ENCODE assay signal across 1 cellular context in the genomic region with DNA sequence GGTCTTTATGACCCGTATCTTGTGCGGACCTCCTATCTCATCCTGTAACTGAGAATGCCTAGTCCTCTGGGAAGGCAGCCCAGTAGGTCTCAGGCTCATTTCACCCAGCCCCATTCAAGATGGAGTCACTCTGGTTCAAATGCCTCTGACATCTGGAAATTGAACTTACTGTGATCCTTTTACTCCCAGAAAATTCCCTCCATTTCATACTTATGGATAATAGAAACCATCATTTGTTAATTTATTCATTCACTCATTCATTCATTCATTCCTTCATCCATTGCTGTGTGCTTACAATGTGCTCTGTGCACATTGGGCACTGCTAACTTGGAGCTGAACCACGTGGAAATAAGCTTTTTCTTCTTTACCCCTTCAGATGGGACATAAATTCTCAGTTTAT.
TF ChIP-seq lines count a peak whose summit lies in the region.

No MANE protein-coding gene starts in this region.

TF ChIP-seq in K562, 482 proteins besides CTCF, POLR2A, EP300 and RAD21 (continued from another document and continues in another):
- TF ChIP-seq, protein P1, sequence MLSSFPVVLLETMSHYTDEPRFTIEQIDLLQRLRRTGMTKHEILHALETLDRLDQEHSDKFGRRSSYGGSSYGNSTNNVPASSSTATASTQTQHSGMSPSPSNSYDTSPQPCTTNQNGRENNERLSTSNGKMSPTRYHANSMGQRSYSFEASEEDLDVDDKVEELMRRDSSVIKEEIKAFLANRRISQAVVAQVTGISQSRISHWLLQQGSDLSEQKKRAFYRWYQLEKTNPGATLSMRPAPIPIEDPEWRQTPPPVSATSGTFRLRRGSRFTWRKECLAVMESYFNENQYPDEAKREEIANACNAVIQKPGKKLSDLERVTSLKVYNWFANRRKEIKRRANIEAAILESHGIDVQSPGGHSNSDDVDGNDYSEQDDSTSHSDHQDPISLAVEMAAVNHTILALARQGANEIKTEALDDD (IDR thresholded peaks at IDR 0.05): no peak
- TF ChIP-seq E2F3 (CRISPR knock-in tag; IDR thresholded peaks at IDR 0.05): peak; percentile 93
- no peak for TF ChIP-seq TAF1 (IDR thresholded peaks at IDR 0.05; ENCODE audit: control insufficient read depth, extremely low read depth, insufficient read depth, low read length, severe bottlenecking)
- 0 out of 2 replicates have a peak, but pooled peaks have one; percentile 20 for TF ChIP-seq ZNF212 (CRISPR knock-in tag; IDR thresholded peaks at IDR 0.05)
- TF ChIP-seq ZNF668 (CRISPR knock-in tag; IDR thresholded peaks at IDR 0.05): peak; percentile 96
- no peak for TF ChIP-seq CHD4 (IDR thresholded peaks at IDR 0.05; ENCODE audit: insufficient read depth, insufficient replicate concordance, low read depth, low read length, poor library complexity, severe bottlenecking)
- no peak for TF ChIP-seq MCM7 (IDR thresholded peaks at IDR 0.05)
- TF ChIP-seq KDM1A (IDR thresholded peaks at IDR 0.05): no peak
- TF ChIP-seq ZNF24 (IDR thresholded peaks at IDR 0.05): peak; percentile 84
- TF ChIP-seq SP1 (CRISPR knock-in tag; IDR thresholded peaks at IDR 0.05): 0 out of 2 replicates have a peak, but pooled peaks have one; percentile 39
- TF ChIP-seq, protein P2, sequence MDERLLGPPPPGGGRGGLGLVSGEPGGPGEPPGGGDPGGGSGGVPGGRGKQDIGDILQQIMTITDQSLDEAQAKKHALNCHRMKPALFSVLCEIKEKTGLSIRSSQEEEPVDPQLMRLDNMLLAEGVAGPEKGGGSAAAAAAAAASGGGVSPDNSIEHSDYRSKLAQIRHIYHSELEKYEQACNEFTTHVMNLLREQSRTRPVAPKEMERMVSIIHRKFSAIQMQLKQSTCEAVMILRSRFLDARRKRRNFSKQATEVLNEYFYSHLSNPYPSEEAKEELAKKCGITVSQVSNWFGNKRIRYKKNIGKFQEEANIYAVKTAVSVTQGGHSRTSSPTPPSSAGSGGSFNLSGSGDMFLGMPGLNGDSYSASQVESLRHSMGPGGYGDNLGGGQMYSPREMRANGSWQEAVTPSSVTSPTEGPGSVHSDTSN (CRISPR knock-in tag; IDR thresholded peaks at IDR 0.05; ENCODE audit: low read depth): no peak
- TF ChIP-seq, protein P2 (tag; conservative IDR thresholded peaks at IDR 0.05; ENCODE audit: low read depth): peak; percentile 81
- no peak for TF ChIP-seq ARID2 (IDR thresholded peaks at IDR 0.05)
- peak; percentile 96 for TF ChIP-seq ZNF311 (CRISPR knock-in tag; IDR thresholded peaks at IDR 0.05)
- TF ChIP-seq KLF16 (IDR thresholded peaks at IDR 0.05): no peak
- TF ChIP-seq MAFG (tag; conservative IDR thresholded peaks at IDR 0.05): peak; percentile 71
- TF ChIP-seq, protein P3, sequence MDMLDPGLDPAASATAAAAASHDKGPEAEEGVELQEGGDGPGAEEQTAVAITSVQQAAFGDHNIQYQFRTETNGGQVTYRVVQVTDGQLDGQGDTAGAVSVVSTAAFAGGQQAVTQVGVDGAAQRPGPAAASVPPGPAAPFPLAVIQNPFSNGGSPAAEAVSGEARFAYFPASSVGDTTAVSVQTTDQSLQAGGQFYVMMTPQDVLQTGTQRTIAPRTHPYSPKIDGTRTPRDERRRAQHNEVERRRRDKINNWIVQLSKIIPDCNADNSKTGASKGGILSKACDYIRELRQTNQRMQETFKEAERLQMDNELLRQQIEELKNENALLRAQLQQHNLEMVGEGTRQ (CRISPR knock-in tag; IDR thresholded peaks at IDR 0.05): no peak
- TF ChIP-seq, protein P4, sequence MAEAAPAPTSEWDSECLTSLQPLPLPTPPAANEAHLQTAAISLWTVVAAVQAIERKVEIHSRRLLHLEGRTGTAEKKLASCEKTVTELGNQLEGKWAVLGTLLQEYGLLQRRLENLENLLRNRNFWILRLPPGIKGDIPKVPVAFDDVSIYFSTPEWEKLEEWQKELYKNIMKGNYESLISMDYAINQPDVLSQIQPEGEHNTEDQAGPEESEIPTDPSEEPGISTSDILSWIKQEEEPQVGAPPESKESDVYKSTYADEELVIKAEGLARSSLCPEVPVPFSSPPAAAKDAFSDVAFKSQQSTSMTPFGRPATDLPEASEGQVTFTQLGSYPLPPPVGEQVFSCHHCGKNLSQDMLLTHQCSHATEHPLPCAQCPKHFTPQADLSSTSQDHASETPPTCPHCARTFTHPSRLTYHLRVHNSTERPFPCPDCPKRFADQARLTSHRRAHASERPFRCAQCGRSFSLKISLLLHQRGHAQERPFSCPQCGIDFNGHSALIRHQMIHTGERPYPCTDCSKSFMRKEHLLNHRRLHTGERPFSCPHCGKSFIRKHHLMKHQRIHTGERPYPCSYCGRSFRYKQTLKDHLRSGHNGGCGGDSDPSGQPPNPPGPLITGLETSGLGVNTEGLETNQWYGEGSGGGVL (CRISPR knock-in tag; IDR thresholded peaks at IDR 0.05): peak; percentile 75
- TF ChIP-seq PHTF2 (CRISPR knock-in tag; IDR thresholded peaks at IDR 0.05): no peak
- TF ChIP-seq ZNF584 (CRISPR knock-in tag; IDR thresholded peaks at IDR 0.05; ENCODE audit: low read depth): peak; percentile 98
- TF ChIP-seq CC2D1A (IDR thresholded peaks at IDR 0.05): no peak
- TF ChIP-seq ZNF586 (CRISPR knock-in tag; conservative IDR thresholded peaks at IDR 0.05): peak; percentile 83
- TF ChIP-seq NFRKB (IDR thresholded peaks at IDR 0.05; ENCODE audit: low read depth): no peak
- peak; percentile 88 for TF ChIP-seq ILK (tag; IDR thresholded peaks at IDR 0.05; ENCODE audit: borderline replicate concordance, low read depth)
- TF ChIP-seq PHF21A (IDR thresholded peaks at IDR 0.05; ENCODE audit: borderline replicate concordance, low read depth): no peak
- peak; percentile 94 for TF ChIP-seq ZNF41 (CRISPR knock-in tag; conservative IDR thresholded peaks at IDR 0.05)
- TF ChIP-seq, protein P5, sequence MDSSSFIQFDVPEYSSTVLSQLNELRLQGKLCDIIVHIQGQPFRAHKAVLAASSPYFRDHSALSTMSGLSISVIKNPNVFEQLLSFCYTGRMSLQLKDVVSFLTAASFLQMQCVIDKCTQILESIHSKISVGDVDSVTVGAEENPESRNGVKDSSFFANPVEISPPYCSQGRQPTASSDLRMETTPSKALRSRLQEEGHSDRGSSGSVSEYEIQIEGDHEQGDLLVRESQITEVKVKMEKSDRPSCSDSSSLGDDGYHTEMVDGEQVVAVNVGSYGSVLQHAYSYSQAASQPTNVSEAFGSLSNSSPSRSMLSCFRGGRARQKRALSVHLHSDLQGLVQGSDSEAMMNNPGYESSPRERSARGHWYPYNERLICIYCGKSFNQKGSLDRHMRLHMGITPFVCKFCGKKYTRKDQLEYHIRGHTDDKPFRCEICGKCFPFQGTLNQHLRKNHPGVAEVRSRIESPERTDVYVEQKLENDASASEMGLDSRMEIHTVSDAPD (CRISPR knock-in tag; IDR thresholded peaks at IDR 0.05): peak; percentile 78
- TF ChIP-seq PPARD (CRISPR knock-in tag; IDR thresholded peaks at IDR 0.05): 0 out of 2 replicates have a peak, but pooled peaks have one; percentile 27
- peak; percentile 72; the same call in 1 of the 2 replicates for TF ChIP-seq ESRRB (CRISPR knock-in tag; IDR thresholded peaks at IDR 0.05; ENCODE audit: borderline replicate concordance)
- TF ChIP-seq ZNF57 (CRISPR knock-in tag; IDR thresholded peaks at IDR 0.05): 0 out of 2 replicates have a peak, but pooled peaks have one; percentile 44
- no peak for TF ChIP-seq HMGN3 (IDR thresholded peaks at IDR 0.05; ENCODE audit: borderline replicate concordance, extremely low read depth, insufficient read length, low read depth, low read length)
- TF ChIP-seq BCL6 (CRISPR knock-in tag; IDR thresholded peaks at IDR 0.05): peak; percentile 94
- peak; percentile 98 for TF ChIP-seq ZNF197 (CRISPR knock-in tag; IDR thresholded peaks at IDR 0.05; ENCODE audit: low read depth)
- no peak for TF ChIP-seq FOXA1 (IDR thresholded peaks at IDR 0.05; ENCODE audit: borderline replicate concordance)
- TF ChIP-seq, protein P6, sequence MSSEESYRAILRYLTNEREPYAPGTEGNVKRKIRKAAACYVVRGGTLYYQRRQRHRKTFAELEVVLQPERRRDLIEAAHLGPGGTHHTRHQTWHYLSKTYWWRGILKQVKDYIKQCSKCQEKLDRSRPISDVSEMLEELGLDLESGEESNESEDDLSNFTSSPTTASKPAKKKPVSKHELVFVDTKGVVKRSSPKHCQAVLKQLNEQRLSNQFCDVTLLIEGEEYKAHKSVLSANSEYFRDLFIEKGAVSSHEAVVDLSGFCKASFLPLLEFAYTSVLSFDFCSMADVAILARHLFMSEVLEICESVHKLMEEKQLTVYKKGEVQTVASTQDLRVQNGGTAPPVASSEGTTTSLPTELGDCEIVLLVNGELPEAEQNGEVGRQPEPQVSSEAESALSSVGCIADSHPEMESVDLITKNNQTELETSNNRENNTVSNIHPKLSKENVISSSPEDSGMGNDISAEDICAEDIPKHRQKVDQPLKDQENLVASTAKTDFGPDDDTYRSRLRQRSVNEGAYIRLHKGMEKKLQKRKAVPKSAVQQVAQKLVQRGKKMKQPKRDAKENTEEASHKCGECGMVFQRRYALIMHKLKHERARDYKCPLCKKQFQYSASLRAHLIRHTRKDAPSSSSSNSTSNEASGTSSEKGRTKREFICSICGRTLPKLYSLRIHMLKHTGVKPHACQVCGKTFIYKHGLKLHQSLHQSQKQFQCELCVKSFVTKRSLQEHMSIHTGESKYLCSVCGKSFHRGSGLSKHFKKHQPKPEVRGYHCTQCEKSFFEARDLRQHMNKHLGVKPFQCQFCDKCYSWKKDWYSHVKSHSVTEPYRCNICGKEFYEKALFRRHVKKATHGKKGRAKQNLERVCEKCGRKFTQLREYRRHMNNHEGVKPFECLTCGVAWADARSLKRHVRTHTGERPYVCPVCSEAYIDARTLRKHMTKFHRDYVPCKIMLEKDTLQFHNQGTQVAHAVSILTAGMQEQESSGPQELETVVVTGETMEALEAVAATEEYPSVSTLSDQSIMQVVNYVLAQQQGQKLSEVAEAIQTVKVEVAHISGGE (CRISPR knock-in tag; IDR thresholded peaks at IDR 0.05): peak in 1 of 3 experiments; percentile 89; a peak in 2 of 6 replicates
- TF ChIP-seq, protein P7, sequence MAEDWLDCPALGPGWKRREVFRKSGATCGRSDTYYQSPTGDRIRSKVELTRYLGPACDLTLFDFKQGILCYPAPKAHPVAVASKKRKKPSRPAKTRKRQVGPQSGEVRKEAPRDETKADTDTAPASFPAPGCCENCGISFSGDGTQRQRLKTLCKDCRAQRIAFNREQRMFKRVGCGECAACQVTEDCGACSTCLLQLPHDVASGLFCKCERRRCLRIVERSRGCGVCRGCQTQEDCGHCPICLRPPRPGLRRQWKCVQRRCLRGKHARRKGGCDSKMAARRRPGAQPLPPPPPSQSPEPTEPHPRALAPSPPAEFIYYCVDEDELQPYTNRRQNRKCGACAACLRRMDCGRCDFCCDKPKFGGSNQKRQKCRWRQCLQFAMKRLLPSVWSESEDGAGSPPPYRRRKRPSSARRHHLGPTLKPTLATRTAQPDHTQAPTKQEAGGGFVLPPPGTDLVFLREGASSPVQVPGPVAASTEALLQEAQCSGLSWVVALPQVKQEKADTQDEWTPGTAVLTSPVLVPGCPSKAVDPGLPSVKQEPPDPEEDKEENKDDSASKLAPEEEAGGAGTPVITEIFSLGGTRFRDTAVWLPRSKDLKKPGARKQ (CRISPR knock-in tag; IDR thresholded peaks at IDR 0.05): no peak
- no peak for TF ChIP-seq TBP (optimal IDR thresholded peaks at IDR 0.05; ENCODE audit: low read depth, low read length)
- TF ChIP-seq MTA1 (IDR thresholded peaks at IDR 0.05; ENCODE audit: borderline replicate concordance): 0 out of 2 replicates have a peak, but pooled peaks have one; percentile 21
- no peak for TF ChIP-seq POLR3A (IDR thresholded peaks at IDR 0.05; ENCODE audit: borderline replicate concordance, extremely low read depth, insufficient read depth, insufficient read length)
- TF ChIP-seq, protein P8, sequence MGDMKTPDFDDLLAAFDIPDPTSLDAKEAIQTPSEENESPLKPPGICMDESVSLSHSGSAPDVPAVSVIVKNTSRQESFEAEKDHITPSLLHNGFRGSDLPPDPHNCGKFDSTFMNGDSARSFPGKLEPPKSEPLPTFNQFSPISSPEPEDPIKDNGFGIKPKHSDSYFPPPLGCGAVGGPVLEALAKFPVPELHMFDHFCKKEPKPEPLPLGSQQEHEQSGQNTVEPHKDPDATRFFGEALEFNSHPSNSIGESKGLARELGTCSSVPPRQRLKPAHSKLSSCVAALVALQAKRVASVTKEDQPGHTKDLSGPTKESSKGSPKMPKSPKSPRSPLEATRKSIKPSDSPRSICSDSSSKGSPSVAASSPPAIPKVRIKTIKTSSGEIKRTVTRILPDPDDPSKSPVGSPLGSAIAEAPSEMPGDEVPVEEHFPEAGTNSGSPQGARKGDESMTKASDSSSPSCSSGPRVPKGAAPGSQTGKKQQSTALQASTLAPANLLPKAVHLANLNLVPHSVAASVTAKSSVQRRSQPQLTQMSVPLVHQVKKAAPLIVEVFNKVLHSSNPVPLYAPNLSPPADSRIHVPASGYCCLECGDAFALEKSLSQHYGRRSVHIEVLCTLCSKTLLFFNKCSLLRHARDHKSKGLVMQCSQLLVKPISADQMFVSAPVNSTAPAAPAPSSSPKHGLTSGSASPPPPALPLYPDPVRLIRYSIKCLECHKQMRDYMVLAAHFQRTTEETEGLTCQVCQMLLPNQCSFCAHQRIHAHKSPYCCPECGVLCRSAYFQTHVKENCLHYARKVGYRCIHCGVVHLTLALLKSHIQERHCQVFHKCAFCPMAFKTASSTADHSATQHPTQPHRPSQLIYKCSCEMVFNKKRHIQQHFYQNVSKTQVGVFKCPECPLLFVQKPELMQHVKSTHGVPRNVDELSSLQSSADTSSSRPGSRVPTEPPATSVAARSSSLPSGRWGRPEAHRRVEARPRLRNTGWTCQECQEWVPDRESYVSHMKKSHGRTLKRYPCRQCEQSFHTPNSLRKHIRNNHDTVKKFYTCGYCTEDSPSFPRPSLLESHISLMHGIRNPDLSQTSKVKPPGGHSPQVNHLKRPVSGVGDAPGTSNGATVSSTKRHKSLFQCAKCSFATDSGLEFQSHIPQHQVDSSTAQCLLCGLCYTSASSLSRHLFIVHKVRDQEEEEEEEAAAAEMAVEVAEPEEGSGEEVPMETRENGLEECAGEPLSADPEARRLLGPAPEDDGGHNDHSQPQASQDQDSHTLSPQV (IDR thresholded peaks at IDR 0.05): peak; percentile 100
- TF ChIP-seq, protein P9, sequence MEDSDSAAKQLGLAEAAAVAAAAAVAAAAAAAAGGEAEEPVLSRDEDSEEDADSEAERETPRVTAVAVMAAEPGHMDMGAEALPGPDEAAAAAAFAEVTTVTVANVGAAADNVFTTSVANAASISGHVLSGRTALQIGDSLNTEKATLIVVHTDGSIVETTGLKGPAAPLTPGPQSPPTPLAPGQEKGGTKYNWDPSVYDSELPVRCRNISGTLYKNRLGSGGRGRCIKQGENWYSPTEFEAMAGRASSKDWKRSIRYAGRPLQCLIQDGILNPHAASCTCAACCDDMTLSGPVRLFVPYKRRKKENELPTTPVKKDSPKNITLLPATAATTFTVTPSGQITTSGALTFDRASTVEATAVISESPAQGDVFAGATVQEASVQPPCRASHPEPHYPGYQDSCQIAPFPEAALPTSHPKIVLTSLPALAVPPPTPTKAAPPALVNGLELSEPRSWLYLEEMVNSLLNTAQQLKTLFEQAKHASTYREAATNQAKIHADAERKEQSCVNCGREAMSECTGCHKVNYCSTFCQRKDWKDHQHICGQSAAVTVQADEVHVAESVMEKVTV (CRISPR knock-in tag; IDR thresholded peaks at IDR 0.05): peak; percentile 43; the same call in 1 of the 2 replicates
- TF ChIP-seq ZNF165 (CRISPR knock-in tag; IDR thresholded peaks at IDR 0.05; ENCODE audit: borderline replicate concordance): peak; percentile 87
